ENCODE assay signal across 1 cellular context in the genomic region with DNA sequence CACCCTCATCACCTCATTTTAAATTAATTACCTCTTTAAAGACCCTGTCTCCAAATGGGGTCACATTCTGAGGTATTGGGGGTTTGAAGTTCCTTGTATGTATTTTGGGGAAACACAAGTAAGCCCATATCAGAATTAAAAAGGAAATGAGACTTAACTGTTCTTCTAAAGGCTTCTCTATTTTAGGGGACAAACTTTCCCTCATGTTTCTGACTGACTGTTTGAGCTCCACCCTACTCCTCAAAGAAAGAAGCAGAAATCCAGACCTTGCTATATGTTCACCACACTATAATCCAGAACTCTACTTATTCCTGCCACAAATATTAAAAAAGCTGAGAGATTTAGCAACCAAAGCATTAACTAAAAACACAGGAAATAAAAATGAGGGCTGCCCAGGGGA.
TF ChIP-seq lines count a peak whose summit lies in the region.

No MANE protein-coding gene starts in this region.

TF ChIP-seq in GM12878, 131 proteins besides CTCF, POLR2A, EP300 and RAD21 (continued from another document):
- TF ChIP-seq ZBTB4 (CRISPR knock-in tag; IDR thresholded peaks at IDR 0.05) (no peak), IRF4 (IDR thresholded peaks at IDR 0.05; ENCODE audit: low read depth, low read length) (no peak), ASH2L (IDR thresholded peaks at IDR 0.05; ENCODE audit: borderline replicate concordance, low read depth) (no peak), ATF2 (IDR thresholded peaks at IDR 0.05; ENCODE audit: low read length) (0 out of 2 replicates have a peak, but pooled peaks have one; percentile 14), CREM (IDR thresholded peaks at IDR 0.05; ENCODE audit: low read depth) (no peak), KAT2A (conservative IDR thresholded peaks at IDR 0.05; ENCODE audit: control insufficient read depth, low read depth, low read length) (no peak), CHD2 (IDR thresholded peaks at IDR 0.05; ENCODE audit: borderline replicate concordance, low read depth, low read length) (no peak), MEF2A (IDR thresholded peaks at IDR 0.05; ENCODE audit: insufficient read depth, low read depth, low read length) (peak; percentile 80; the same call in 1 of the 2 replicates), NFIC (IDR thresholded peaks at IDR 0.05; ENCODE audit: low read depth, low read length) (peak; percentile 53)
